15 cellular contexts compared by ENCODE assay signal in the genomic region with DNA sequence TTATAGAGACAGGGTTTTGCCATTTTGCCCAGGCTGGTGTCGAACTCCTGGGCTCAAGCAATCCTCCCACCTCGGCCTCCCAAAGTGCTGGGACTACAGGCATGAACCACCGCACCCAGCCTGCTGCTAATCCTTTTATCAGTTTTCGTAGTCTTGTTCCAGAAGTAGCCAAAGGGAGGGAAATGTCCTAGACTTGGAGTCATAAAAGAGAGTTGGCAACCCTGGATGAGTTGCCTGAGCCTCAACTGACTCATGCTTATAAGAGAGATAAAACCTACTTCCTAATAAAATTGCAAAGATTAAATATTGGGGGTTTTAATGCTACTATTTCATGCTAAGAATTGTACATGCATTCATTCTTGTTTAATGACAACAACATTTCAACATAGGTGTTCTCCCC. TPM values are rescaled to one million over a fixed set of nuclear protein-coding genes. Genes with fewer than 3 reads are reported as not detected.
DNase-seq lines count a peak whose midpoint lies in the region; ATAC-seq, FAIRE-seq and TF ChIP-seq lines count a peak whose summit lies in the region.
"Had no signal": no experiment of that assay in that cellular context is flagged by ENCODE, and none has a peak within 500 bp of the region (broad histone marks: within the 10 kb centered on the region; RNA-seq: fewer than 3 reads in every experiment).

No MANE protein-coding gene starts in this region.

- no peak for TF ChIP-seq CTCF in cardiac fibroblast (IDR thresholded peaks at IDR 0.05; ENCODE audit: low read depth, low read length)

- CTCF ChIA-PET in T-cell (lab: Charles Lee): no interaction called here

- peaks cover 69 to 89% (median 86%) of the 10 kb centered on the region in 3 donors for H3K4me1 Mint-ChIP-seq in T-cell
- H3K4me1 Mint-ChIP-seq in natural killer cell treated with Interleukin-12 subunit alpha and Interleukin-12 subunit beta and Interleukin-15 and Interleukin-18, amount 100 ng/mL, for 72 hours (ENCODE audit: low read depth in 2 of 2): peaks cover 47 to 68% of the 10 kb centered on the region in 2 donors

- H3K36me3 Mint-ChIP-seq in T-cell: peaks cover 11% of the 10 kb centered on the region
- H3K36me3 Mint-ChIP-seq in natural killer cell treated with Interleukin-12 subunit alpha and Interleukin-12 subunit beta and Interleukin-15 and Interleukin-18, amount 100 ng/mL, for 72 hours: peaks cover 20% of the 10 kb centered on the region

- peaks cover 0 to 11% of the 10 kb centered on the region in 2 donors for H3K27me3 Mint-ChIP-seq in T-cell
- peaks cover 0 to 5% of the 10 kb centered on the region in 2 donors for H3K27me3 Mint-ChIP-seq in natural killer cell treated with Interleukin-12 subunit alpha and Interleukin-12 subunit beta and Interleukin-15 and Interleukin-18, amount 100 ng/mL, for 72 hours
- H3K27me3 Mint-ChIP-seq: B cell had no signal

- POLR2A ChIA-PET in T-cell (lab: Charles Lee): no interaction called here

- peak overlapping the region; percentile 91 to 93 for H3K27ac Mint-ChIP-seq in T-cell
- peak overlapping the region; percentile 61 to 95 for H3K27ac Mint-ChIP-seq in natural killer cell treated with Interleukin-12 subunit alpha and Interleukin-12 subunit beta and Interleukin-15 and Interleukin-18, amount 100 ng/mL, for 72 hours

- no peak overlapping the region for H3K4me3 Mint-ChIP-seq in T-cell
- no peak overlapping the region for H3K4me3 Mint-ChIP-seq in natural killer cell treated with Interleukin-12 subunit alpha and Interleukin-12 subunit beta and Interleukin-15 and Interleukin-18, amount 100 ng/mL, for 72 hours
- H3K4me3 Mint-ChIP-seq: B cell had no signal

- DNase-seq in GM12891 (ENCODE audit: insufficient read length, low spot score): no peak
- DNase-seq in T-cell: no peak
- DNase-seq in cardiac fibroblast (ENCODE audit: low read depth in 2 of 2): peak; percentile 15 to 26
- DNase-seq in natural killer cell treated with Interleukin-12 subunit alpha and Interleukin-12 subunit beta and Interleukin-15 and Interleukin-18, amount 100 ng/mL, for 72 hours (ENCODE audit: low spot score): no peak
- DNase-seq in left lobe of liver (ENCODE audit: low spot score): no peak
- no peak for DNase-seq in H54 (ENCODE audit: insufficient read length, low spot score)
- DNase-seq: DMS 273 treated with DMSO at 0.1 percent for 48 hours, HCEC 1CT, NCI-H1092, NCI-H2227 treated with DMSO at 0.1 percent for 48 hours, PC-9 had no signal

- TF ChIP-seq POLR2A in GM12891 (IDR thresholded peaks at IDR 0.05; ENCODE audit: low read depth, low read length): no peak
- TF ChIP-seq POLR2A in H54 (IDR thresholded peaks at IDR 0.05; ENCODE audit: low read depth, low read length): no peak

- FAIRE-seq in GM12891 (lab: Jason Lieb, UNC): peak; percentile 20
- FAIRE-seq in H54 (lab: Jason Lieb, UNC): no peak
- FAIRE-seq: HTR-8/SVneo had no signal

- H3K9me3 Mint-ChIP-seq in T-cell: no peaks in the 10 kb centered on the region
- H3K9me3 Mint-ChIP-seq in natural killer cell treated with Interleukin-12 subunit alpha and Interleukin-12 subunit beta and Interleukin-15 and Interleukin-18, amount 100 ng/mL, for 72 hours: no peaks in the 10 kb centered on the region

- no peak for ATAC-seq in T-cell (replicated peaks in 1 of 4)
- ATAC-seq in natural killer cell treated with Interleukin-12 subunit alpha and Interleukin-12 subunit beta and Interleukin-15 and Interleukin-18, amount 100 ng/mL, for 72 hours: no peak
- no peak for ATAC-seq in left lobe of liver
- ATAC-seq in HG02763 (IDR thresholded peaks at IDR 0.05; ENCODE audit: unreplicated experiment): no peak

- no peak overlapping the region for H3K4me3 ChIP-seq in cardiac fibroblast (replicated peaks in 1 of 2; ENCODE audit: low read depth in 2 of 2, low read length in 2 of 2)
- H3K4me3 ChIP-seq: PC-9 had no signal

TF ChIP-seq in GM12891, 5 proteins besides CTCF, POLR2A, EP300 and RAD21:
- no peak for TF ChIP-seq PAX5 (IDR thresholded peaks at IDR 0.05; ENCODE audit: insufficient read depth, low read length, severe bottlenecking)
- no peak for TF ChIP-seq SPI1 (IDR thresholded peaks at IDR 0.05; ENCODE audit: low read depth, low read length)
- TF ChIP-seq POLR2AphosphoS5 (IDR thresholded peaks at IDR 0.05; ENCODE audit: low read depth, low read length): no peak
- TF ChIP-seq POU2F2 (IDR thresholded peaks at IDR 0.05; ENCODE audit: low read depth, low read length): no peak
- TF ChIP-seq TAF1 (IDR thresholded peaks at IDR 0.05; ENCODE audit: low read depth, low read length): no peak
TF ChIP-seq in GM12891: peak in this region for 0.

RNA-seq across cellular contexts. Expression of gene CD40LG, which starts 44.3 kb away (rescaled TPM):
- 0.21 TPM for polyA plus RNA-seq in GM12891 (2012; ENCODE audit: low read depth, missing spikeins)
- total RNA-seq in T-cell (10 to 100 TPM; 23.8 to 38.4 (median 37.1) TPM), left lobe of liver (0.15 TPM)
- 10 to 100 TPM in 1 of 2 donors, 1 to 10 TPM in 1; 9.0 to 10.1 TPM for total RNA-seq in natural killer cell treated with Interleukin-12 subunit alpha and Interleukin-12 subunit beta and Interleukin-15 and Interleukin-18, amount 100 ng/mL, for 72 hours
- total RNA-seq: PC-9, SK-MEL-5 had no signal

Comparison
In these comparisons a context has a peak if more than half of its experiments do, and no peak if none do; other contexts are left out.
1. DNase-seq: peak in cardiac fibroblast (2 of 2); none in GM12891 (single experiment), T-cell (0 of 34), natural killer cell treated with Interleukin-12 subunit alpha and Interleukin-12 subunit beta and Interleukin-15 and Interleukin-18, amount 100 ng/mL, for 72 hours (single experiment), left lobe of liver (single experiment) and H54 (single experiment).